1 cellular context compared by ENCODE assay signal in the genomic region with DNA sequence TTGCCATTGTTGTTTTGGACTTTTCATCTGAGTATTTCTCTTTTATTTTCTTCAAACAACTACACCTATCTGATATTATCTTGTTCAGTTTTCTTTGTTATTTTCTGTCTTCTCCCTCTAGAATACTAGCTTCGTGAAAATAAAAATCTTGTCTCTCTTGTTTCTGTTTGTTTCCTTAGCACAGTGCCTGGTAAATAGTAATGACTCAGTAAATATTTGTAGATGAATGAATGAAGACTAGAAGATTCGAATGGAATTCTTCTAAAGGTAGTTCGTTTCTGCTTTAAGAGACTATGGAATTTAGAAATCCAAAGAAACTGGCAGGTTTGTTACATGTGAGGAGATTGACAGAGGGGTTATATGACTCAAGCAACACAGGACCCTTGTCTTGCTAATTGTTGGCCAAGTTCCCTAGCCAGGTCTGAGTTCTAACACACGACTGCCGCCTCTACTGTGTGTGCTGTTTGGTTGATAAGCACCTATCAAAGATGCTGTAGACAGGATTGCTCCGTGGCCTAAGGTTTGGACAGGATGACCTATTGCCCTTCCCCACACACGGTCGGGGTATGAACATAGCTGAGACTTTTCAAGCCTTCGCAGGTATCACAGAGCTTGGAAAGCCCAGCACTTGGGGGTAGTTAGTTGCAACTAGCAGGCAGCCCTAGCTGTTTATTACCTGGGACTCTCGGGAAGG.
A peak's percentile ranks its signal among the peaks of the same experiment; 100 is the strongest.
TF ChIP-seq lines count a peak whose summit lies in the region.

No MANE protein-coding gene starts in this region.

TF ChIP-seq in K562, 482 proteins besides CTCF, POLR2A, EP300 and RAD21 (continued from another document and continues in another):
- TF ChIP-seq, protein P1, sequence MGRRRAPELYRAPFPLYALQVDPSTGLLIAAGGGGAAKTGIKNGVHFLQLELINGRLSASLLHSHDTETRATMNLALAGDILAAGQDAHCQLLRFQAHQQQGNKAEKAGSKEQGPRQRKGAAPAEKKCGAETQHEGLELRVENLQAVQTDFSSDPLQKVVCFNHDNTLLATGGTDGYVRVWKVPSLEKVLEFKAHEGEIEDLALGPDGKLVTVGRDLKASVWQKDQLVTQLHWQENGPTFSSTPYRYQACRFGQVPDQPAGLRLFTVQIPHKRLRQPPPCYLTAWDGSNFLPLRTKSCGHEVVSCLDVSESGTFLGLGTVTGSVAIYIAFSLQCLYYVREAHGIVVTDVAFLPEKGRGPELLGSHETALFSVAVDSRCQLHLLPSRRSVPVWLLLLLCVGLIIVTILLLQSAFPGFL (CRISPR knock-in tag; IDR thresholded peaks at IDR 0.05): no peak
- TF ChIP-seq, protein P2, sequence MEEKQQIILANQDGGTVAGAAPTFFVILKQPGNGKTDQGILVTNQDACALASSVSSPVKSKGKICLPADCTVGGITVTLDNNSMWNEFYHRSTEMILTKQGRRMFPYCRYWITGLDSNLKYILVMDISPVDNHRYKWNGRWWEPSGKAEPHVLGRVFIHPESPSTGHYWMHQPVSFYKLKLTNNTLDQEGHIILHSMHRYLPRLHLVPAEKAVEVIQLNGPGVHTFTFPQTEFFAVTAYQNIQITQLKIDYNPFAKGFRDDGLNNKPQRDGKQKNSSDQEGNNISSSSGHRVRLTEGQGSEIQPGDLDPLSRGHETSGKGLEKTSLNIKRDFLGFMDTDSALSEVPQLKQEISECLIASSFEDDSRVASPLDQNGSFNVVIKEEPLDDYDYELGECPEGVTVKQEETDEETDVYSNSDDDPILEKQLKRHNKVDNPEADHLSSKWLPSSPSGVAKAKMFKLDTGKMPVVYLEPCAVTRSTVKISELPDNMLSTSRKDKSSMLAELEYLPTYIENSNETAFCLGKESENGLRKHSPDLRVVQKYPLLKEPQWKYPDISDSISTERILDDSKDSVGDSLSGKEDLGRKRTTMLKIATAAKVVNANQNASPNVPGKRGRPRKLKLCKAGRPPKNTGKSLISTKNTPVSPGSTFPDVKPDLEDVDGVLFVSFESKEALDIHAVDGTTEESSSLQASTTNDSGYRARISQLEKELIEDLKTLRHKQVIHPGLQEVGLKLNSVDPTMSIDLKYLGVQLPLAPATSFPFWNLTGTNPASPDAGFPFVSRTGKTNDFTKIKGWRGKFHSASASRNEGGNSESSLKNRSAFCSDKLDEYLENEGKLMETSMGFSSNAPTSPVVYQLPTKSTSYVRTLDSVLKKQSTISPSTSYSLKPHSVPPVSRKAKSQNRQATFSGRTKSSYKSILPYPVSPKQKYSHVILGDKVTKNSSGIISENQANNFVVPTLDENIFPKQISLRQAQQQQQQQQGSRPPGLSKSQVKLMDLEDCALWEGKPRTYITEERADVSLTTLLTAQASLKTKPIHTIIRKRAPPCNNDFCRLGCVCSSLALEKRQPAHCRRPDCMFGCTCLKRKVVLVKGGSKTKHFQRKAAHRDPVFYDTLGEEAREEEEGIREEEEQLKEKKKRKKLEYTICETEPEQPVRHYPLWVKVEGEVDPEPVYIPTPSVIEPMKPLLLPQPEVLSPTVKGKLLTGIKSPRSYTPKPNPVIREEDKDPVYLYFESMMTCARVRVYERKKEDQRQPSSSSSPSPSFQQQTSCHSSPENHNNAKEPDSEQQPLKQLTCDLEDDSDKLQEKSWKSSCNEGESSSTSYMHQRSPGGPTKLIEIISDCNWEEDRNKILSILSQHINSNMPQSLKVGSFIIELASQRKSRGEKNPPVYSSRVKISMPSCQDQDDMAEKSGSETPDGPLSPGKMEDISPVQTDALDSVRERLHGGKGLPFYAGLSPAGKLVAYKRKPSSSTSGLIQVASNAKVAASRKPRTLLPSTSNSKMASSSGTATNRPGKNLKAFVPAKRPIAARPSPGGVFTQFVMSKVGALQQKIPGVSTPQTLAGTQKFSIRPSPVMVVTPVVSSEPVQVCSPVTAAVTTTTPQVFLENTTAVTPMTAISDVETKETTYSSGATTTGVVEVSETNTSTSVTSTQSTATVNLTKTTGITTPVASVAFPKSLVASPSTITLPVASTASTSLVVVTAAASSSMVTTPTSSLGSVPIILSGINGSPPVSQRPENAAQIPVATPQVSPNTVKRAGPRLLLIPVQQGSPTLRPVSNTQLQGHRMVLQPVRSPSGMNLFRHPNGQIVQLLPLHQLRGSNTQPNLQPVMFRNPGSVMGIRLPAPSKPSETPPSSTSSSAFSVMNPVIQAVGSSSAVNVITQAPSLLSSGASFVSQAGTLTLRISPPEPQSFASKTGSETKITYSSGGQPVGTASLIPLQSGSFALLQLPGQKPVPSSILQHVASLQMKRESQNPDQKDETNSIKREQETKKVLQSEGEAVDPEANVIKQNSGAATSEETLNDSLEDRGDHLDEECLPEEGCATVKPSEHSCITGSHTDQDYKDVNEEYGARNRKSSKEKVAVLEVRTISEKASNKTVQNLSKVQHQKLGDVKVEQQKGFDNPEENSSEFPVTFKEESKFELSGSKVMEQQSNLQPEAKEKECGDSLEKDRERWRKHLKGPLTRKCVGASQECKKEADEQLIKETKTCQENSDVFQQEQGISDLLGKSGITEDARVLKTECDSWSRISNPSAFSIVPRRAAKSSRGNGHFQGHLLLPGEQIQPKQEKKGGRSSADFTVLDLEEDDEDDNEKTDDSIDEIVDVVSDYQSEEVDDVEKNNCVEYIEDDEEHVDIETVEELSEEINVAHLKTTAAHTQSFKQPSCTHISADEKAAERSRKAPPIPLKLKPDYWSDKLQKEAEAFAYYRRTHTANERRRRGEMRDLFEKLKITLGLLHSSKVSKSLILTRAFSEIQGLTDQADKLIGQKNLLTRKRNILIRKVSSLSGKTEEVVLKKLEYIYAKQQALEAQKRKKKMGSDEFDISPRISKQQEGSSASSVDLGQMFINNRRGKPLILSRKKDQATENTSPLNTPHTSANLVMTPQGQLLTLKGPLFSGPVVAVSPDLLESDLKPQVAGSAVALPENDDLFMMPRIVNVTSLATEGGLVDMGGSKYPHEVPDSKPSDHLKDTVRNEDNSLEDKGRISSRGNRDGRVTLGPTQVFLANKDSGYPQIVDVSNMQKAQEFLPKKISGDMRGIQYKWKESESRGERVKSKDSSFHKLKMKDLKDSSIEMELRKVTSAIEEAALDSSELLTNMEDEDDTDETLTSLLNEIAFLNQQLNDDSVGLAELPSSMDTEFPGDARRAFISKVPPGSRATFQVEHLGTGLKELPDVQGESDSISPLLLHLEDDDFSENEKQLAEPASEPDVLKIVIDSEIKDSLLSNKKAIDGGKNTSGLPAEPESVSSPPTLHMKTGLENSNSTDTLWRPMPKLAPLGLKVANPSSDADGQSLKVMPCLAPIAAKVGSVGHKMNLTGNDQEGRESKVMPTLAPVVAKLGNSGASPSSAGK (IDR thresholded peaks at IDR 0.05): no peak
- no peak for TF ChIP-seq ESRRB (CRISPR knock-in tag; IDR thresholded peaks at IDR 0.05; ENCODE audit: borderline replicate concordance)
- TF ChIP-seq, protein P3, sequence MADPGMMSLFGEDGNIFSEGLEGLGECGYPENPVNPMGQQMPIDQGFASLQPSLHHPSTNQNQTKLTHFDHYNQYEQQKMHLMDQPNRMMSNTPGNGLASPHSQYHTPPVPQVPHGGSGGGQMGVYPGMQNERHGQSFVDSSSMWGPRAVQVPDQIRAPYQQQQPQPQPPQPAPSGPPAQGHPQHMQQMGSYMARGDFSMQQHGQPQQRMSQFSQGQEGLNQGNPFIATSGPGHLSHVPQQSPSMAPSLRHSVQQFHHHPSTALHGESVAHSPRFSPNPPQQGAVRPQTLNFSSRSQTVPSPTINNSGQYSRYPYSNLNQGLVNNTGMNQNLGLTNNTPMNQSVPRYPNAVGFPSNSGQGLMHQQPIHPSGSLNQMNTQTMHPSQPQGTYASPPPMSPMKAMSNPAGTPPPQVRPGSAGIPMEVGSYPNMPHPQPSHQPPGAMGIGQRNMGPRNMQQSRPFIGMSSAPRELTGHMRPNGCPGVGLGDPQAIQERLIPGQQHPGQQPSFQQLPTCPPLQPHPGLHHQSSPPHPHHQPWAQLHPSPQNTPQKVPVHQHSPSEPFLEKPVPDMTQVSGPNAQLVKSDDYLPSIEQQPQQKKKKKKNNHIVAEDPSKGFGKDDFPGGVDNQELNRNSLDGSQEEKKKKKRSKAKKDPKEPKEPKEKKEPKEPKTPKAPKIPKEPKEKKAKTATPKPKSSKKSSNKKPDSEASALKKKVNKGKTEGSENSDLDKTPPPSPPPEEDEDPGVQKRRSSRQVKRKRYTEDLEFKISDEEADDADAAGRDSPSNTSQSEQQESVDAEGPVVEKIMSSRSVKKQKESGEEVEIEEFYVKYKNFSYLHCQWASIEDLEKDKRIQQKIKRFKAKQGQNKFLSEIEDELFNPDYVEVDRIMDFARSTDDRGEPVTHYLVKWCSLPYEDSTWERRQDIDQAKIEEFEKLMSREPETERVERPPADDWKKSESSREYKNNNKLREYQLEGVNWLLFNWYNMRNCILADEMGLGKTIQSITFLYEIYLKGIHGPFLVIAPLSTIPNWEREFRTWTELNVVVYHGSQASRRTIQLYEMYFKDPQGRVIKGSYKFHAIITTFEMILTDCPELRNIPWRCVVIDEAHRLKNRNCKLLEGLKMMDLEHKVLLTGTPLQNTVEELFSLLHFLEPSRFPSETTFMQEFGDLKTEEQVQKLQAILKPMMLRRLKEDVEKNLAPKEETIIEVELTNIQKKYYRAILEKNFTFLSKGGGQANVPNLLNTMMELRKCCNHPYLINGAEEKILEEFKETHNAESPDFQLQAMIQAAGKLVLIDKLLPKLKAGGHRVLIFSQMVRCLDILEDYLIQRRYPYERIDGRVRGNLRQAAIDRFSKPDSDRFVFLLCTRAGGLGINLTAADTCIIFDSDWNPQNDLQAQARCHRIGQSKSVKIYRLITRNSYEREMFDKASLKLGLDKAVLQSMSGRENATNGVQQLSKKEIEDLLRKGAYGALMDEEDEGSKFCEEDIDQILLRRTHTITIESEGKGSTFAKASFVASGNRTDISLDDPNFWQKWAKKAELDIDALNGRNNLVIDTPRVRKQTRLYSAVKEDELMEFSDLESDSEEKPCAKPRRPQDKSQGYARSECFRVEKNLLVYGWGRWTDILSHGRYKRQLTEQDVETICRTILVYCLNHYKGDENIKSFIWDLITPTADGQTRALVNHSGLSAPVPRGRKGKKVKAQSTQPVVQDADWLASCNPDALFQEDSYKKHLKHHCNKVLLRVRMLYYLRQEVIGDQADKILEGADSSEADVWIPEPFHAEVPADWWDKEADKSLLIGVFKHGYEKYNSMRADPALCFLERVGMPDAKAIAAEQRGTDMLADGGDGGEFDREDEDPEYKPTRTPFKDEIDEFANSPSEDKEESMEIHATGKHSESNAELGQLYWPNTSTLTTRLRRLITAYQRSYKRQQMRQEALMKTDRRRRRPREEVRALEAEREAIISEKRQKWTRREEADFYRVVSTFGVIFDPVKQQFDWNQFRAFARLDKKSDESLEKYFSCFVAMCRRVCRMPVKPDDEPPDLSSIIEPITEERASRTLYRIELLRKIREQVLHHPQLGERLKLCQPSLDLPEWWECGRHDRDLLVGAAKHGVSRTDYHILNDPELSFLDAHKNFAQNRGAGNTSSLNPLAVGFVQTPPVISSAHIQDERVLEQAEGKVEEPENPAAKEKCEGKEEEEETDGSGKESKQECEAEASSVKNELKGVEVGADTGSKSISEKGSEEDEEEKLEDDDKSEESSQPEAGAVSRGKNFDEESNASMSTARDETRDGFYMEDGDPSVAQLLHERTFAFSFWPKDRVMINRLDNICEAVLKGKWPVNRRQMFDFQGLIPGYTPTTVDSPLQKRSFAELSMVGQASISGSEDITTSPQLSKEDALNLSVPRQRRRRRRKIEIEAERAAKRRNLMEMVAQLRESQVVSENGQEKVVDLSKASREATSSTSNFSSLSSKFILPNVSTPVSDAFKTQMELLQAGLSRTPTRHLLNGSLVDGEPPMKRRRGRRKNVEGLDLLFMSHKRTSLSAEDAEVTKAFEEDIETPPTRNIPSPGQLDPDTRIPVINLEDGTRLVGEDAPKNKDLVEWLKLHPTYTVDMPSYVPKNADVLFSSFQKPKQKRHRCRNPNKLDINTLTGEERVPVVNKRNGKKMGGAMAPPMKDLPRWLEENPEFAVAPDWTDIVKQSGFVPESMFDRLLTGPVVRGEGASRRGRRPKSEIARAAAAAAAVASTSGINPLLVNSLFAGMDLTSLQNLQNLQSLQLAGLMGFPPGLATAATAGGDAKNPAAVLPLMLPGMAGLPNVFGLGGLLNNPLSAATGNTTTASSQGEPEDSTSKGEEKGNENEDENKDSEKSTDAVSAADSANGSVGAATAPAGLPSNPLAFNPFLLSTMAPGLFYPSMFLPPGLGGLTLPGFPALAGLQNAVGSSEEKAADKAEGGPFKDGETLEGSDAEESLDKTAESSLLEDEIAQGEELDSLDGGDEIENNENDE (IDR thresholded peaks at IDR 0.05; ENCODE audit: low read depth, low read length): no peak
- TF ChIP-seq, protein P4, sequence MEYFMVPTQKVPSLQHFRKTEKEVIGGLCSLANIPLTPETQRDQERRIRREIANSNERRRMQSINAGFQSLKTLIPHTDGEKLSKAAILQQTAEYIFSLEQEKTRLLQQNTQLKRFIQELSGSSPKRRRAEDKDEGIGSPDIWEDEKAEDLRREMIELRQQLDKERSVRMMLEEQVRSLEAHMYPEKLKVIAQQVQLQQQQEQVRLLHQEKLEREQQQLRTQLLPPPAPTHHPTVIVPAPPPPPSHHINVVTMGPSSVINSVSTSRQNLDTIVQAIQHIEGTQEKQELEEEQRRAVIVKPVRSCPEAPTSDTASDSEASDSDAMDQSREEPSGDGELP (CRISPR knock-in tag; IDR thresholded peaks at IDR 0.05; ENCODE audit: borderline replicate concordance): no peak
- TF ChIP-seq, protein P5, sequence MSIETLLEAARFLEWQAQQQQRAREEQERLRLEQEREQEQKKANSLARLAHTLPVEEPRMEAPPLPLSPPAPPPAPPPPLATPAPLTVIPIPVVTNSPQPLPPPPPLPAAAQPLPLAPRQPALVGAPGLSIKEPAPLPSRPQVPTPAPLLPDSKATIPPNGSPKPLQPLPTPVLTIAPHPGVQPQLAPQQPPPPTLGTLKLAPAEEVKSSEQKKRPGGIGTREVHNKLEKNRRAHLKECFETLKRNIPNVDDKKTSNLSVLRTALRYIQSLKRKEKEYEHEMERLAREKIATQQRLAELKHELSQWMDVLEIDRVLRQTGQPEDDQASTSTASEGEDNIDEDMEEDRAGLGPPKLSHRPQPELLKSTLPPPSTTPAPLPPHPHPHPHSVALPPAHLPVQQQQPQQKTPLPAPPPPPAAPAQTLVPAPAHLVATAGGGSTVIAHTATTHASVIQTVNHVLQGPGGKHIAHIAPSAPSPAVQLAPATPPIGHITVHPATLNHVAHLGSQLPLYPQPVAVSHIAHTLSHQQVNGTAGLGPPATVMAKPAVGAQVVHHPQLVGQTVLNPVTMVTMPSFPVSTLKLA (conservative IDR thresholded peaks at IDR 0.05): peak in 1 of 2 experiments; percentile 13; a peak in 1 of 4 replicates
- no peak for TF ChIP-seq FIP1L1 (IDR thresholded peaks at IDR 0.05; ENCODE audit: low read depth, low read length, poor library complexity, severe bottlenecking)
- 0 out of 4 replicates have a peak, but pooled peaks of 1 of the 2 experiments have one; percentile 8 for TF ChIP-seq FOXK2 (conservative IDR thresholded peaks at IDR 0.05 in 1 of 2, IDR thresholded peaks at IDR 0.05 in 1 of 2; ENCODE audit: low read depth in 2 of 2)
- TF ChIP-seq BACH1 (tag; IDR thresholded peaks at IDR 0.05): peak; percentile 25; the same call in 1 of the 2 replicates
- TF ChIP-seq MEIS2 (IDR thresholded peaks at IDR 0.05; ENCODE audit: partially characterized antibody): peak; percentile 51
- TF ChIP-seq, protein P6, sequence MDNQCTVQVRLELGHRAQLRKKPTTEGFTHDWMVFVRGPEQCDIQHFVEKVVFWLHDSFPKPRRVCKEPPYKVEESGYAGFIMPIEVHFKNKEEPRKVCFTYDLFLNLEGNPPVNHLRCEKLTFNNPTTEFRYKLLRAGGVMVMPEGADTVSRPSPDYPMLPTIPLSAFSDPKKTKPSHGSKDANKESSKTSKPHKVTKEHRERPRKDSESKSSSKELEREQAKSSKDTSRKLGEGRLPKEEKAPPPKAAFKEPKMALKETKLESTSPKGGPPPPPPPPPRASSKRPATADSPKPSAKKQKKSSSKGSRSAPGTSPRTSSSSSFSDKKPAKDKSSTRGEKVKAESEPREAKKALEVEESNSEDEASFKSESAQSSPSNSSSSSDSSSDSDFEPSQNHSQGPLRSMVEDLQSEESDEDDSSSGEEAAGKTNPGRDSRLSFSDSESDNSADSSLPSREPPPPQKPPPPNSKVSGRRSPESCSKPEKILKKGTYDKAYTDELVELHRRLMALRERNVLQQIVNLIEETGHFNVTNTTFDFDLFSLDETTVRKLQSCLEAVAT (IDR thresholded peaks at IDR 0.05): no peak
- no peak for TF ChIP-seq HSF4 (CRISPR knock-in tag; IDR thresholded peaks at IDR 0.05; ENCODE audit: borderline replicate concordance)
- TF ChIP-seq STAT5B (CRISPR knock-in tag; IDR thresholded peaks at IDR 0.05): no peak
- TF ChIP-seq ZEB2 (IDR thresholded peaks at IDR 0.05): peak; percentile 16; the same call in 1 of the 2 replicates
- no peak for TF ChIP-seq CC2D1A (IDR thresholded peaks at IDR 0.05)
- TF ChIP-seq MED1 (CRISPR knock-in tag; IDR thresholded peaks at IDR 0.05; ENCODE audit: borderline replicate concordance): no peak
